In genomic region chr10:3759397-3759796, GRCh38 we compare ENCODE assay signal across 1 cellular context.
TF ChIP-seq lines count a peak whose summit lies in the region.

No MANE protein-coding gene starts in this region.

TF ChIP-seq in GM12878, 131 proteins besides CTCF, POLR2A, EP300 and RAD21 (continued from another document):
- 0 out of 2 replicates have a peak, but pooled peaks have one; percentile 26 for TF ChIP-seq HDGF (IDR thresholded peaks at IDR 0.05)
- no peak for TF ChIP-seq PKNOX1 (IDR thresholded peaks at IDR 0.05)
